21 cellular contexts compared by ENCODE assay signal in genomic region chr9:87595605-87596004, GRCh38.
A peak's percentile ranks its signal among the peaks of the same experiment; 100 is the strongest.
DNase-seq lines count a peak whose midpoint lies in the region; ATAC-seq and TF ChIP-seq lines count a peak whose summit lies in the region.
"Had no signal": no experiment of that assay in that cellular context is flagged by ENCODE, and none has a peak within 500 bp of the region (broad histone marks: within the 10 kb centered on the region; RNA-seq: fewer than 3 reads in every experiment).

No MANE protein-coding gene starts in this region.

- intact Hi-C loops in upper lobe of right lung (cut with DNase I) = no loop called here

- H3K36me3 ChIP-seq in muscle layer of duodenum (ENCODE audit: control insufficient read depth in 1 of 2, insufficient read depth in 2 of 2, low read length in 2 of 2) (no peaks in the 10 kb centered on the region), upper lobe of right lung (no peaks in the 10 kb centered on the region)
- H3K36me3 ChIP-seq: prostate gland had no signal

- H3K27ac Mint-ChIP-seq in endothelial cell (ENCODE audit: unreplicated experiment) = peak overlapping the region; percentile 65
- H3K27ac Mint-ChIP-seq: activated CD8-positive, alpha-beta T cell treated with anti-CD3 and anti-CD28 coated beads for 36 hours; CD8-positive, alpha-beta memory T cell had no signal

- H3K4me3 ChIP-seq in muscle layer of duodenum (ENCODE audit: low read depth in 1 of 2, low read length in 2 of 2) (no peak overlapping the region), upper lobe of right lung (no peak overlapping the region)
- H3K4me3 ChIP-seq: prostate gland had no signal

- H3K36me3 Mint-ChIP-seq in endothelial cell (ENCODE audit: low read depth, unreplicated experiment) = no peaks in the 10 kb centered on the region
- H3K36me3 Mint-ChIP-seq: CD8-positive, alpha-beta memory T cell had no signal

- H3K9me3 ChIP-seq in muscle layer of duodenum (ENCODE audit: control insufficient read depth in 1 of 2, low read length in 2 of 2) = no peaks in the 10 kb centered on the region
- H3K9me3 ChIP-seq in upper lobe of right lung = no peaks in the 10 kb centered on the region
- H3K9me3 ChIP-seq: prostate gland had no signal

- H3K4me3 Mint-ChIP-seq in endothelial cell (ENCODE audit: unreplicated experiment) = no peak overlapping the region
- H3K4me3 Mint-ChIP-seq: activated CD8-positive, alpha-beta T cell treated with anti-CD3 and anti-CD28 coated beads for 36 hours; CD8-positive, alpha-beta memory T cell; neural crest cell had no signal

- peaks cover 9% of the 10 kb centered on the region for H3K4me1 Mint-ChIP-seq in endothelial cell (ENCODE audit: unreplicated experiment)
- H3K4me1 Mint-ChIP-seq: CD8-positive, alpha-beta memory T cell had no signal

- peaks cover 2% of the 10 kb centered on the region for H3K27me3 Mint-ChIP-seq in endothelial cell (ENCODE audit: unreplicated experiment)
- H3K27me3 Mint-ChIP-seq: activated CD8-positive, alpha-beta T cell treated with anti-CD3 and anti-CD28 coated beads for 36 hours had no signal

- no peaks in the 10 kb centered on the region for H3K27me3 ChIP-seq in muscle layer of duodenum (ENCODE audit: low read depth, low read length)
- H3K27me3 ChIP-seq in upper lobe of right lung = no peaks in the 10 kb centered on the region

- H3K9me3 Mint-ChIP-seq in endothelial cell (ENCODE audit: unreplicated experiment) = no peaks in the 10 kb centered on the region
- H3K9me3 Mint-ChIP-seq: activated CD8-positive, alpha-beta T cell treated with anti-CD3 and anti-CD28 coated beads for 36 hours; neural crest cell had no signal

- TF ChIP-seq CTCF in endothelial cell (IDR thresholded peaks at IDR 0.05; ENCODE audit: unreplicated experiment) (no peak), upper lobe of right lung (IDR thresholded peaks at IDR 0.05) (no peak)

- peak overlapping the region; percentile 70 for H3K27ac ChIP-seq in muscle layer of duodenum (ENCODE audit: low read length)
- peak overlapping the region; percentile 65 for H3K27ac ChIP-seq in upper lobe of right lung
- H3K27ac ChIP-seq: HL-60, prostate gland had no signal

- H3K4me1 ChIP-seq in muscle layer of duodenum (ENCODE audit: control insufficient read depth in 1 of 2, insufficient read depth in 2 of 2, low read length in 2 of 2) (peaks cover 32 to 84% of the 10 kb centered on the region in 2 donors), upper lobe of right lung (peaks cover 87% of the 10 kb centered on the region)
- H3K4me1 ChIP-seq: prostate gland had no signal

- DNase-seq in NCI-H748 (lab: John Stamatoyannopoulos, UW; ENCODE audit: unreplicated experiment) (peak; percentile 54), NCI-H748 treated with DMSO at 0.1 percent for 48 hours (lab: John Stamatoyannopoulos, UW) (no peak), endothelial cell (ENCODE audit: low spot score) (no peak), upper lobe of right lung (no peak), OCI-M1 (lab: John Stamatoyannopoulos, UW) (no peak)
- DNase-seq: activated CD8-positive, alpha-beta T cell treated with anti-CD3 and anti-CD28 coated beads for 36 hours; activated naive CD4-positive, alpha-beta T cell treated with Interleukin-2 at 50 U/mL for 16 hours; CD8-positive, alpha-beta memory T cell; cortex of kidney; glutamatergic neuron; IMR-90; midbrain; NCI-H1436 treated with DMSO at 0.1 percent for 48 hours; NCI-H69 had no signal

- ATAC-seq in upper lobe of right lung = peak; percentile 32
- ATAC-seq in GM21526 (IDR thresholded peaks at IDR 0.05; ENCODE audit: low FRiP score, unreplicated experiment) = no peak
- no peak for ATAC-seq in HG03196 (IDR thresholded peaks at IDR 0.05; ENCODE audit: unreplicated experiment)
- ATAC-seq: activated CD4-positive, CD25-positive, alpha-beta regulatory T cell treated with anti-CD3 and anti-CD28 coated beads, Interleukin-2, amount 50 U/mL, for 24 hours; activated CD8-positive, alpha-beta T cell treated with anti-CD3 and anti-CD28 coated beads for 36 hours had no signal
